ENCODE assay signal across 15 cellular contexts in the genomic region with DNA sequence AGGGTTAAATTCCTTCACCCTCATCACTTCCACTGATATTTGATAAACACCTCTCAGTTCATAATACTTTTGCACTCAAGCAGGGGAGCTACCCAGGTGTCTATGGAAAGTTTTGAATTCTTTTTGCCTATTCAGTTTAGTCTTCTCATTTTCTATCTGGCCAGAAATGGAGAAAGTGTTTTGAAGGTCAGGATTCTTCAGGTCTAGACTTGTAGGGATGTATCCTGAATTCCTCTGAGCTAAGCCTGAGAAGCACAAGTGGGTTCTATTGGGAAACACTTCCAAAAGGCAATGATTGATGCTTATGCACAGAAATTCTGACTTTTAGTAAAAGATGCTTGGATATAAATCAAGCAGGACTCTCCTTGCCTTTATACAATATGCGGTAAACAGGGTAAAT.
DNase-seq lines count a peak whose midpoint lies in the region; ATAC-seq, FAIRE-seq and TF ChIP-seq lines count a peak whose summit lies in the region.
"Had no signal": no experiment of that assay in that cellular context is flagged by ENCODE, and none has a peak within 500 bp of the region (broad histone marks: within the 10 kb centered on the region; RNA-seq: fewer than 3 reads in every experiment).

No MANE protein-coding gene starts in this region.

- no peak overlapping the region for H2AFZ ChIP-seq in GM23248
- no peak overlapping the region for H2AFZ ChIP-seq in astrocyte (ENCODE audit: low read depth, low read length)

- H3K79me2 ChIP-seq in GM23248 (ENCODE audit: insufficient read depth) (no peaks in the 10 kb centered on the region), astrocyte (ENCODE audit: insufficient read depth, low read length) (no peaks in the 10 kb centered on the region)

- TF ChIP-seq CTCF in astrocyte (IDR thresholded peaks at IDR 0.05; ENCODE audit: insufficient read depth, low read depth, low read length), result no peak
- TF ChIP-seq CTCF in adrenal gland (IDR thresholded peaks at IDR 0.05), result no peak

- H3K36me3 ChIP-seq in GM23248 (ENCODE audit: low read depth), result no peaks in the 10 kb centered on the region
- no peaks in the 10 kb centered on the region for H3K36me3 ChIP-seq in astrocyte (ENCODE audit: insufficient read depth, low read length)
- H3K36me3 ChIP-seq in mesodermal cell (ENCODE audit: control insufficient read depth, insufficient read depth, low read length), result no peaks in the 10 kb centered on the region
- no peaks in the 10 kb centered on the region for H3K36me3 ChIP-seq in adrenal gland (replicated peaks in 1 of 2)

- in situ Hi-C loops in GM23248 (cut with MboI), result no loop called here

- no peak overlapping the region for H3K4me3 Mint-ChIP-seq in astrocyte (ENCODE audit: unreplicated experiment)
- no peak overlapping the region for H3K4me3 Mint-ChIP-seq in stimulated activated effector memory CD8-positive, alpha-beta T cell treated with anti-CD3 and anti-CD28 coated beads, Interleukin-12 subunit alpha, Interleukin-12 subunit beta, amount 100 ng/mL, for 72 hours
- H3K4me3 Mint-ChIP-seq: dendritic cell treated with granulocyte-macrophage colony-stimulating factor and Interleukin-4, amounts not matched to agents 40 ng/mL and 50 ng/mL, for 4 days had no signal

- intact Hi-C loops in adrenal gland (cut with DNase I), result no loop called here

- WGBS in GM23248 (ENCODE audit: low coverage in 1 of 2, low lambda C conversion rate in 2 of 2, missing lambda C conversion rate in 2 of 2), 2 experiments, result 96 to 100% methylated on average over 1 of the region's 1 CpG
- 83 to 100% methylated on average over 1 of the region's 1 CpG for WGBS in mesodermal cell (ENCODE audit: insufficient coverage in 2 of 2), 2 experiments
- WGBS in adrenal gland, 4 donors, result 92 to 100% (median 100%) methylated on average over 1 of the region's 1 CpG

- peaks cover 42% of the 10 kb centered on the region for H3F3A ChIP-seq in GM23248 (ENCODE audit: insufficient read depth)

- H3K4me1 ChIP-seq in GM23248 (ENCODE audit: insufficient read depth) (peaks cover 35% of the 10 kb centered on the region), astrocyte (ENCODE audit: insufficient read depth, low read length) (peaks cover 13% of the 10 kb centered on the region), mesodermal cell (ENCODE audit: control insufficient read depth, insufficient read depth, low read length, poor library complexity, severe bottlenecking) (peaks cover 8% of the 10 kb centered on the region), adrenal gland (replicated peaks in 1 of 2) (peaks cover 0 to 9% of the 10 kb centered on the region in 2 donors)

- H3K9ac ChIP-seq in GM23248 (peak overlapping the region; percentile 54), astrocyte (ENCODE audit: low read length) (no peak overlapping the region)

- H4K20me1 ChIP-seq in GM23248 (ENCODE audit: insufficient read depth), result no peaks in the 10 kb centered on the region
- H4K20me1 ChIP-seq in astrocyte (ENCODE audit: insufficient read depth, low read length), result no peaks in the 10 kb centered on the region

- peak; percentile 29 for FAIRE-seq in astrocyte (lab: Jason Lieb, UNC)

- peak overlapping the region; percentile 78 for H3K27ac ChIP-seq in GM23248
- H3K27ac ChIP-seq in astrocyte (ENCODE audit: low read depth, low read length), result peak overlapping the region; percentile 54
- H3K27ac ChIP-seq in mesodermal cell (ENCODE audit: low read depth, low read length, severe bottlenecking), result peak overlapping the region; percentile 62
- no peak overlapping the region for H3K27ac ChIP-seq in adrenal gland

- H3K9me3 Mint-ChIP-seq in astrocyte (ENCODE audit: unreplicated experiment), result no peaks in the 10 kb centered on the region
- no peaks in the 10 kb centered on the region for H3K9me3 Mint-ChIP-seq in stimulated activated effector memory CD8-positive, alpha-beta T cell treated with anti-CD3 and anti-CD28 coated beads, Interleukin-12 subunit alpha, Interleukin-12 subunit beta, amount 100 ng/mL, for 72 hours
- H3K9me3 Mint-ChIP-seq: dendritic cell treated with granulocyte-macrophage colony-stimulating factor and Interleukin-4, amounts not matched to agents 40 ng/mL and 50 ng/mL, for 4 days had no signal

- DNase-seq in GM23248 (no peak), astrocyte (ENCODE audit: low read depth) (no peak), adrenal gland (no peak), HuH-7.5 (ENCODE audit: low spot score) (no peak)
- no peak for DNase-seq in stimulated activated effector memory CD8-positive, alpha-beta T cell treated with anti-CD3 and anti-CD28 coated beads, Interleukin-12 subunit alpha, Interleukin-12 subunit beta, amount 100 ng/mL, for 72 hours (ENCODE audit: low spot score in 2 of 2)
- no peak for DNase-seq in activated CD4-positive, alpha-beta T cell treated with anti-CD3 and anti-CD28 coated beads for 48 hours
- DNase-seq: activated CD4-positive, alpha-beta T cell treated with anti-CD3 and anti-CD28 coated beads for 1 hour; activated naive CD4-positive, alpha-beta T cell; NCI-H2029; NCI-H446 treated with DMSO at 0.1 percent for 48 hours; SHP77; stimulated activated naive CD4-positive, alpha-beta T cell treated with Interleukin-2 at 50 U/mL for 16 hours had no signal

- H3K4me2 ChIP-seq in GM23248 (ENCODE audit: unreplicated experiment) (peak overlapping the region; percentile 58), astrocyte (ENCODE audit: low read length) (peak overlapping the region; percentile 14)

- no peak for TF ChIP-seq POLR2A in adrenal gland (IDR thresholded peaks at IDR 0.05)

- no peaks in the 10 kb centered on the region for H3K9me2 ChIP-seq in GM23248 (ENCODE audit: insufficient read depth)

- ATAC-seq in stimulated activated effector memory CD8-positive, alpha-beta T cell treated with anti-CD3 and anti-CD28 coated beads, Interleukin-12 subunit alpha, Interleukin-12 subunit beta, amount 100 ng/mL, for 72 hours, result no peak
- ATAC-seq in GM21717 (IDR thresholded peaks at IDR 0.05; ENCODE audit: unreplicated experiment), result no peak

- H3K9me3 ChIP-seq in GM23248 (ENCODE audit: low read depth) (no peaks in the 10 kb centered on the region), astrocyte (ENCODE audit: insufficient read depth, low read depth, low read length) (no peaks in the 10 kb centered on the region), mesodermal cell (ENCODE audit: control insufficient read depth, low read length) (no peaks in the 10 kb centered on the region), adrenal gland (replicated peaks in 1 of 3) (no peaks in the 10 kb centered on the region)

- H3K27me3 Mint-ChIP-seq in astrocyte (ENCODE audit: low read depth, unreplicated experiment), result no peaks in the 10 kb centered on the region
- H3K27me3 Mint-ChIP-seq: dendritic cell treated with granulocyte-macrophage colony-stimulating factor and Interleukin-4, amounts not matched to agents 40 ng/mL and 50 ng/mL, for 4 days had no signal

- peaks cover 13% of the 10 kb centered on the region for H3K4me1 Mint-ChIP-seq in astrocyte (ENCODE audit: low read depth, unreplicated experiment)
- H3K4me1 Mint-ChIP-seq in stimulated activated effector memory CD8-positive, alpha-beta T cell treated with anti-CD3 and anti-CD28 coated beads, Interleukin-12 subunit alpha, Interleukin-12 subunit beta, amount 100 ng/mL, for 72 hours, result no peaks in the 10 kb centered on the region

- peak overlapping the region; percentile 84 for H3K27ac Mint-ChIP-seq in astrocyte (ENCODE audit: unreplicated experiment)
- H3K27ac Mint-ChIP-seq in stimulated activated effector memory CD8-positive, alpha-beta T cell treated with anti-CD3 and anti-CD28 coated beads, Interleukin-12 subunit alpha, Interleukin-12 subunit beta, amount 100 ng/mL, for 72 hours, result peak overlapping the region; percentile 19
- H3K27ac Mint-ChIP-seq: dendritic cell treated with granulocyte-macrophage colony-stimulating factor and Interleukin-4, amounts not matched to agents 40 ng/mL and 50 ng/mL, for 4 days had no signal

- H3K4me3 ChIP-seq in GM23248 (no peak overlapping the region), astrocyte (ENCODE audit: insufficient read depth, low read depth, low read length) (no peak overlapping the region), mesodermal cell (ENCODE audit: extremely low read depth, insufficient read depth, low read length, poor library complexity, severe bottlenecking) (no peak overlapping the region), adrenal gland (no peak overlapping the region)

- peaks cover 2% of the 10 kb centered on the region for H3K36me3 Mint-ChIP-seq in astrocyte (ENCODE audit: low read depth, unreplicated experiment)
- H3K36me3 Mint-ChIP-seq in stimulated activated effector memory CD8-positive, alpha-beta T cell treated with anti-CD3 and anti-CD28 coated beads, Interleukin-12 subunit alpha, Interleukin-12 subunit beta, amount 100 ng/mL, for 72 hours, result no peaks in the 10 kb centered on the region

- H3K27me3 ChIP-seq in GM23248 (replicated peaks; ENCODE audit: insufficient read depth) (no peaks in the 10 kb centered on the region), astrocyte (ENCODE audit: insufficient read depth, low read length) (no peaks in the 10 kb centered on the region), adrenal gland (no peaks in the 10 kb centered on the region)

Comparison
In these comparisons a context has a peak if more than half of its experiments do, and no peak if none do; other contexts are left out.
1. H3K27ac ChIP-seq: peak in GM23248 (single experiment), astrocyte (single experiment) and mesodermal cell (single experiment); none in adrenal gland (0 of 5).